In genomic region chr4:25180524-25181131, GRCh38 we compare ENCODE assay signal across 8 cellular contexts. TPM values are rescaled to one million over a fixed set of nuclear protein-coding genes. Genes with fewer than 3 reads are reported as not detected.
DNase-seq lines count a peak whose midpoint lies in the region; ATAC-seq and TF ChIP-seq lines count a peak whose summit lies in the region.

No MANE protein-coding gene starts in this region.

- H3K27ac Mint-ChIP-seq in MCF 10A (ENCODE audit: low read depth, unreplicated experiment), result no peak overlapping the region

- H3K4me3 ChIP-seq in lung, result no peak overlapping the region

- peak; percentile 94 for ATAC-seq in GM19328 (IDR thresholded peaks at IDR 0.05; ENCODE audit: unreplicated experiment)
- ATAC-seq in HG03196 (IDR thresholded peaks at IDR 0.05; ENCODE audit: unreplicated experiment), result peak; percentile 79
- no peak for ATAC-seq in lung (ENCODE audit: insufficient read depth, low FRiP score)
- no peak for ATAC-seq in GM18870 (IDR thresholded peaks at IDR 0.05; ENCODE audit: unreplicated experiment)

- peaks cover 0 to 3% of the 10 kb centered on the region in 2 donors for H3K36me3 ChIP-seq in lung (ENCODE audit: control insufficient read depth in 2 of 2, insufficient read depth in 2 of 2, low read length in 2 of 2)

- POLR2A ChIA-PET in MCF 10A (lab: Yijun Ruan, JAX), result no interaction called here

- TF ChIP-seq CTCF in MCF 10A (IDR thresholded peaks at IDR 0.05; ENCODE audit: unreplicated experiment) (peak; percentile 62), lung (IDR thresholded peaks at IDR 0.05; ENCODE audit: control extremely low read depth, extremely low read depth) (peak; percentile 7)

- H3K9me3 ChIP-seq in lung (ENCODE audit: control insufficient read depth in 2 of 2, insufficient read depth in 1 of 2, low read length in 1 of 2), result no peaks in the 10 kb centered on the region

- BruUV-seq in MCF 10A (replicated peaks; lab: Mats Ljungman, UMichigan), result no TSS peak

- H3K4me3 Mint-ChIP-seq in MCF 10A (ENCODE audit: unreplicated experiment), result no peak overlapping the region

- intact Hi-C loops in MCF 10A (cut with micrococcal nuclease), result loop anchor here (1.0 to 2.0 kb wide), 2 partner anchors 132 to 187 kb away; partner anchors contain the start of gene ZCCHC4

- H3K4me1 ChIP-seq in lung (ENCODE audit: control insufficient read depth in 2 of 2, insufficient read depth in 2 of 2, low read length in 2 of 2), result peaks cover 0 to 2% of the 10 kb centered on the region in 2 donors

- CTCF ChIA-PET in MCF 10A (lab: Yijun Ruan, JAX), result interaction anchor here (0.7 to 6.0 kb wide), 16 partner anchors 13 to 187 kb away, joined by 3 to 42 read pairs (median 4); partner anchors contain the start of gene ZCCHC4

- no peaks in the 10 kb centered on the region for H3K36me3 Mint-ChIP-seq in MCF 10A (ENCODE audit: insufficient read depth, unreplicated experiment)

- no peaks in the 10 kb centered on the region for H3K4me1 Mint-ChIP-seq in MCF 10A (ENCODE audit: insufficient read depth, unreplicated experiment)

- no peaks in the 10 kb centered on the region for H3K9me3 Mint-ChIP-seq in MCF 10A (ENCODE audit: unreplicated experiment)

- H3K27me3 Mint-ChIP-seq in MCF 10A (ENCODE audit: insufficient read depth, unreplicated experiment), result no peaks in the 10 kb centered on the region

- H3K27ac ChIP-seq in lung (ENCODE audit: low read depth in 1 of 2, low read length in 1 of 2), result no peak overlapping the region

- DNase-seq in DMS53 treated with DMSO at 0.1 percent for 48 hours (lab: John Stamatoyannopoulos, UW; ENCODE audit: unreplicated experiment) (peak; percentile 39), OCI-M1 (lab: John Stamatoyannopoulos, UW) (peak; percentile 81), MCF 10A (ENCODE audit: unreplicated experiment) (peak; percentile 64), lung (ENCODE audit: low spot score) (peak; percentile 36), NK-92 (lab: John Stamatoyannopoulos, UW; ENCODE audit: unreplicated experiment) (no peak)

- H3K27me3 ChIP-seq in lung (ENCODE audit: control insufficient read depth, insufficient read depth), result no peaks in the 10 kb centered on the region

- WGBS in lung, 2 donors, result 61 to 64% methylated on average over 3 of the region's 3 CpGs

RNA-seq across cellular contexts. Expression of gene SEPSECS, which starts 20.4 kb away (rescaled TPM):
- total RNA-seq in MCF 10A (2022) (9.4 and 9.7 TPM in 2 replicates), lung (10 to 100 TPM in 1 of 2 donors, 1 to 10 TPM in 1; 8.8 to 23.2 TPM)
- 1 to 10 TPM; 2.8 to 5.9 TPM for polyA plus RNA-seq in lung

RNA-seq across cellular contexts. Expression of gene PI4K2B, which starts 53.2 kb away (rescaled TPM):
- 13.6 and 22.8 TPM in 2 replicates for total RNA-seq in MCF 10A (2022)
- 10 to 100 TPM; 20.3 to 42.5 TPM for total RNA-seq in lung
- 10 to 100 TPM; 11.9 to 14.6 TPM for polyA plus RNA-seq in lung

Comparison
In these comparisons a context has a peak if more than half of its experiments do, and no peak if none do; other contexts are left out.
1. ATAC-seq: peak in GM19328 (single experiment) and HG03196 (single experiment); none in lung (single experiment) and GM18870 (single experiment).